In genomic region chr1:208223136-208223535, GRCh38 we compare ENCODE assay signal across 16 cellular contexts. TPM values are rescaled to one million over a fixed set of nuclear protein-coding genes. Genes with fewer than 3 reads are reported as not detected.
DNase-seq lines count a peak whose midpoint lies in the region; ATAC-seq, FAIRE-seq and TF ChIP-seq lines count a peak whose summit lies in the region.
"Had no signal": no experiment of that assay in that cellular context is flagged by ENCODE, and none has a peak within 500 bp of the region (broad histone marks: within the 10 kb centered on the region; RNA-seq: fewer than 3 reads in every experiment).

No MANE protein-coding gene starts in this region.

- peak overlapping the region; percentile 12 for H2BK120ac ChIP-seq in trophoblast cell (ENCODE audit: insufficient read depth, low read length, poor library complexity)

- H3K14ac ChIP-seq in trophoblast cell (ENCODE audit: low read length), result peak overlapping the region; percentile 18

- TF ChIP-seq POLR2A in endothelial cell of umbilical vein (IDR thresholded peaks at IDR 0.05; ENCODE audit: low read depth, low read length), result peak; percentile 13

- peak; percentile 84 for FAIRE-seq in endothelial cell of umbilical vein (lab: Jason Lieb, UNC)
- FAIRE-seq: TTC549 had no signal

- BruUV-seq in PC-3 (replicated peaks; lab: Mats Ljungman, UMichigan) (no TSS peak), endothelial cell of umbilical vein (replicated peaks; lab: Mats Ljungman, UMichigan) (no TSS peak)

- H3K79me2 ChIP-seq in PC-3 (ENCODE audit: low read length) (peaks cover 13% of the 10 kb centered on the region), endothelial cell of umbilical vein (ENCODE audit: control insufficient read depth, insufficient read depth, low read length) (peaks cover 95% of the 10 kb centered on the region), trophoblast cell (ENCODE audit: control insufficient read depth, insufficient read depth, low read length, poor library complexity) (peaks cover 12% of the 10 kb centered on the region)

- dilution Hi-C loops in endothelial cell of umbilical vein (cut with MboI; ENCODE audit: extremely low pct_ligation_motif_present, low sequenced_read_pairs), result no loop called here

- no peak for TF ChIP-seq CTCF in PC-3 (conservative IDR thresholded peaks at IDR 0.05; ENCODE audit: low read depth, low read length)
- TF ChIP-seq CTCF in endothelial cell of umbilical vein (IDR thresholded peaks at IDR 0.05; ENCODE audit: extremely low read depth in 1 of 2, insufficient read depth in 1 of 2, low read depth in 1 of 2, low read length in 2 of 2), result no peak

- H4K12ac ChIP-seq in trophoblast cell (ENCODE audit: low read depth, low read length), result no peak overlapping the region

- H3K36me3 ChIP-seq in PC-3 (ENCODE audit: low read depth, low read length), result no peaks in the 10 kb centered on the region
- peaks cover 3% of the 10 kb centered on the region in 2 experiments for H3K36me3 ChIP-seq in endothelial cell of umbilical vein (ENCODE audit: control insufficient read depth in 2 of 2, extremely low read depth in 1 of 2, insufficient read depth in 2 of 2, low read length in 2 of 2)
- peaks cover under 1 to 5% of the 10 kb centered on the region in 2 experiments for H3K36me3 ChIP-seq in trophoblast cell (ENCODE audit: control insufficient read depth in 1 of 2, insufficient read depth in 2 of 2, low read length in 2 of 2)
- H3K36me3 ChIP-seq: HAP-1, prostate gland had no signal

- no peak overlapping the region for H2BK12ac ChIP-seq in trophoblast cell (ENCODE audit: low read length)

- H2AFZ ChIP-seq in PC-3 (ENCODE audit: low read length) (0 out of 2 replicates have a peak overlapping the region, but pooled peaks have one; percentile 37), endothelial cell of umbilical vein (ENCODE audit: low read depth, low read length) (no peak overlapping the region), trophoblast cell (ENCODE audit: insufficient read depth, low read length, poor library complexity) (no peak overlapping the region)

- H3K4me2 ChIP-seq in PC-3 (ENCODE audit: low read length) (no peak overlapping the region), endothelial cell of umbilical vein (ENCODE audit: insufficient read depth, low read length) (no peak overlapping the region), trophoblast cell (ENCODE audit: low read length) (no peak overlapping the region)

- no peak overlapping the region for H2AK5ac ChIP-seq in trophoblast cell (ENCODE audit: low read length)

- ATAC-seq in PC-3, result no peak
- no peak for ATAC-seq in HG03442 (IDR thresholded peaks at IDR 0.05; ENCODE audit: unreplicated experiment)
- no peak for ATAC-seq in HG03039 (IDR thresholded peaks at IDR 0.05; ENCODE audit: unreplicated experiment)
- ATAC-seq: naive thymus-derived CD4-positive, alpha-beta T cell had no signal

- no peak overlapping the region for H3K4me3 ChIP-seq in PC-3 (ENCODE audit: low read length)
- no peak overlapping the region for H3K4me3 ChIP-seq in endothelial cell of umbilical vein (replicated peaks in 1 of 3; ENCODE audit: insufficient read depth in 1 of 3, low read depth in 1 of 3, low read length in 3 of 3)
- H3K4me3 ChIP-seq in trophoblast cell (ENCODE audit: low read depth, low read length), result no peak overlapping the region
- H3K4me3 ChIP-seq: HAP-1, prostate gland had no signal

- H3K4me1 ChIP-seq in PC-3 (ENCODE audit: insufficient read depth, low read length), result peaks cover 48% of the 10 kb centered on the region
- peaks cover 91% of the 10 kb centered on the region for H3K4me1 ChIP-seq in endothelial cell of umbilical vein (ENCODE audit: control insufficient read depth, extremely low read depth, insufficient read depth, low read length)
- H3K4me1 ChIP-seq in trophoblast cell (ENCODE audit: control insufficient read depth in 1 of 2, insufficient read depth in 2 of 2, low read length in 2 of 2), result peaks cover 49 to 57% of the 10 kb centered on the region in 2 experiments
- H3K4me1 ChIP-seq: HAP-1, prostate gland had no signal

- peak overlapping the region; percentile 78 for H2BK5ac ChIP-seq in trophoblast cell (ENCODE audit: low read depth, low read length, poor library complexity)

- H3K9me1 ChIP-seq in endothelial cell of umbilical vein (replicated peaks; ENCODE audit: control insufficient read depth, extremely low read depth, insufficient read depth, low read length), result no peaks in the 10 kb centered on the region

- H3K27me3 ChIP-seq in PC-3 (ENCODE audit: low read length), result no peaks in the 10 kb centered on the region
- H3K27me3 ChIP-seq in endothelial cell of umbilical vein (ENCODE audit: control insufficient read depth in 2 of 2, insufficient read depth in 2 of 2, low read length in 2 of 2), result no peaks in the 10 kb centered on the region
- no peaks in the 10 kb centered on the region for H3K27me3 ChIP-seq in trophoblast cell (ENCODE audit: insufficient read depth, low read length)

- peak overlapping the region; percentile 2 for H4K8ac ChIP-seq in trophoblast cell (ENCODE audit: low read depth, low read length)

- no peak overlapping the region for H3K9ac ChIP-seq in PC-3 (ENCODE audit: low read length)
- H3K9ac ChIP-seq in endothelial cell of umbilical vein (replicated peaks; ENCODE audit: extremely low read depth, insufficient read depth, low read length), result peak overlapping the region; percentile 38
- no peak overlapping the region for H3K9ac ChIP-seq in trophoblast cell (ENCODE audit: low read length)

- H3K18ac ChIP-seq in trophoblast cell (ENCODE audit: low read length), result no peak overlapping the region

- peak overlapping the region; percentile 77 for H4K91ac ChIP-seq in trophoblast cell (ENCODE audit: low read depth, low read length)

- DNase-seq in EL (peak; percentile 59), PC-3 (peak; percentile 49), endothelial cell of umbilical vein (ENCODE audit: low read depth, low spot score) (peak; percentile 50), trophoblast cell (no peak)
- DNase-seq in activated T-cell treated with anti-CD3 and anti-CD28 coated beads, Interleukin-2, amount 50 U/mL, for 1 hour, result no peak
- DNase-seq: activated CD4-positive, alpha-beta T cell treated with anti-CD3 and anti-CD28 coated beads, Interleukin-2, amount 50 U/mL, for 4 hours; foreskin melanocyte; naive thymus-derived CD4-positive, alpha-beta T cell; NCI-H2029 treated with DMSO at 0.1 percent for 48 hours; NCI-H524; substantia nigra had no signal

- POLR2A ChIA-PET in PC-3 (lab: Charles Lee; ENCODE audit: unreplicated experiment) (no interaction called here), endothelial cell of umbilical vein (lab: Charles Lee) (interaction anchor here (0.6 to 2.4 kb wide), 4 partner anchors 10 to 15 kb away, joined by 4 to 11 read pairs (median 4); no protein-coding TSS in a partner anchor)

- WGBS in trophoblast cell (ENCODE audit: extremely low coverage, insufficient coverage, insufficient read length), result no CpG with 5 or more reads among the region's 8 CpGs

- H3F3A ChIP-seq in PC-3 (ENCODE audit: low read length, unreplicated experiment), result no peaks in the 10 kb centered on the region

- peaks cover 40% of the 10 kb centered on the region for H3K79me1 ChIP-seq in trophoblast cell (ENCODE audit: low read length)

- no peaks in the 10 kb centered on the region for H4K20me1 ChIP-seq in PC-3 (ENCODE audit: low read length)
- no peaks in the 10 kb centered on the region for H4K20me1 ChIP-seq in endothelial cell of umbilical vein (replicated peaks; ENCODE audit: control insufficient read depth, extremely low read depth, insufficient read depth, low read length)

- peak overlapping the region; percentile 42 for H3K4ac ChIP-seq in trophoblast cell (ENCODE audit: low read depth, low read length)

- H3K23ac ChIP-seq in trophoblast cell (ENCODE audit: low read length), result no peak overlapping the region

- CTCF ChIA-PET in PC-3 (lab: Charles Lee), result no interaction called here
- CTCF ChIA-PET in endothelial cell of umbilical vein (lab: Charles Lee), result interaction anchor here (1.3 to 32.5 kb wide), 3 partner anchors 16 to 36 kb away, joined by 3 to 714 read pairs (median 22); partner anchors contain the start of gene PLXNA2

- intact Hi-C loops in PC-3 (cut with micrococcal nuclease) (no loop called here), endothelial cell of umbilical vein (cut with micrococcal nuclease) (loop anchor here (1.0 to 5.0 kb wide), 3 partner anchors 9 to 376 kb away; no protein-coding TSS in a partner anchor)

- peak overlapping the region; percentile 17; the same call in 1 of the 2 replicates for H3K27ac ChIP-seq in PC-3 (ENCODE audit: low read length)
- peak overlapping the region; percentile 91 for H3K27ac ChIP-seq in endothelial cell of umbilical vein (ENCODE audit: insufficient read depth, low read depth, low read length)
- peak overlapping the region; percentile 67 for H3K27ac ChIP-seq in trophoblast cell (ENCODE audit: low read depth, low read length)
- H3K27ac ChIP-seq: prostate gland had no signal

- H3K9me3 ChIP-seq in PC-3 (ENCODE audit: low read length) (no peaks in the 10 kb centered on the region), endothelial cell of umbilical vein (replicated peaks; ENCODE audit: control insufficient read depth, insufficient read depth, low read length) (no peaks in the 10 kb centered on the region), trophoblast cell (ENCODE audit: insufficient read depth, low read depth, low read length) (no peaks in the 10 kb centered on the region)
- H3K9me3 ChIP-seq: HAP-1, prostate gland had no signal

- no peaks in the 10 kb centered on the region for H3K9me2 ChIP-seq in PC-3 (replicated peaks; ENCODE audit: low read length)

TF ChIP-seq in endothelial cell of umbilical vein, 7 proteins besides CTCF, POLR2A, EP300 and RAD21:
- TF ChIP-seq POLR2AphosphoS5 (IDR thresholded peaks at IDR 0.05; ENCODE audit: insufficient read depth, low read depth, low read length) (no peak), FOS (IDR thresholded peaks at IDR 0.05; ENCODE audit: borderline replicate concordance, insufficient read depth, low read length) (peak; percentile 44)

RNA-seq across cellular contexts. Expression of gene PLXNA2, which starts 21.0 kb away (rescaled TPM):
- total RNA-seq in PC-3 (2014; rRNA removed), result 15.8 and 16.2 TPM in 2 replicates
- total RNA-seq in endothelial cell of umbilical vein, result 229 and 302 TPM in 2 replicates
- 42.6 and 43.3 TPM in 2 replicates for polyA plus RNA-seq in endothelial cell of umbilical vein
- polyA plus RNA-seq in endothelial cell of umbilical vein (2011; cell fraction: cytosol; rRNA removed), result 45.8 and 46.2 TPM in 2 replicates
- polyA plus RNA-seq in endothelial cell of umbilical vein (2011; cell fraction: nucleus; rRNA removed), result 246 and 252 TPM in 2 replicates
- polyA plus RNA-seq in endothelial cell of umbilical vein (2012), result 71.3 and 100 TPM in 2 replicates
- 148 and 179 TPM in 2 replicates for polyA minus RNA-seq in endothelial cell of umbilical vein
- polyA minus RNA-seq in endothelial cell of umbilical vein (2011; cell fraction: cytosol; rRNA and poly(A)+ RNA removed), result 4.7 TPM
- 206 and 227 TPM in 2 replicates for polyA minus RNA-seq in endothelial cell of umbilical vein (2011; cell fraction: nucleus; rRNA and poly(A)+ RNA removed)
- polyA plus RNA-seq in trophoblast cell (2013), result 35.3 and 35.7 TPM in 2 replicates
- polyA plus RNA-seq: naive thymus-derived CD4-positive, alpha-beta T cell had no signal

Comparison
In these comparisons a context has a peak if more than half of its experiments do, and no peak if none do; other contexts are left out.
1. DNase-seq: peak in EL (single experiment), PC-3 (single experiment) and endothelial cell of umbilical vein (single experiment); none in trophoblast cell (0 of 2) and activated T-cell treated with anti-CD3 and anti-CD28 coated beads, Interleukin-2, amount 50 U/mL, for 1 hour (single experiment).
2. H3K27ac ChIP-seq: peak in every context shown above with its lines; median percentile 91 in endothelial cell of umbilical vein; 67 in trophoblast cell; 17 in PC-3.
3. RNA of gene PLXNA2, which starts 21.0 kb away (total RNA-seq): 229 to 302 TPM in endothelial cell of umbilical vein; 15.8 to 16.2 TPM in PC-3; every median in the first group is over 10 times any median in the second.